In genomic region chr7:135801877-135802276, GRCh38 we compare ENCODE assay signal across 18 cellular contexts. TPM values are rescaled to one million over a fixed set of nuclear protein-coding genes. Genes with fewer than 3 reads are reported as not detected.
DNase-seq lines count a peak whose midpoint lies in the region.
"Had no signal": no experiment of that assay in that cellular context is flagged by ENCODE, and none has a peak within 500 bp of the region (broad histone marks: within the 10 kb centered on the region; RNA-seq: fewer than 3 reads in every experiment).

No MANE protein-coding gene starts in this region.

- no peak overlapping the region for H4K91ac ChIP-seq in neuronal stem cell (ENCODE audit: low read depth, low read length, poor library complexity)

- H3K9ac ChIP-seq in neuronal stem cell (ENCODE audit: low read depth, low read length, poor library complexity): no peak overlapping the region

- H2BK12ac ChIP-seq in neuronal stem cell (ENCODE audit: low read length): no peak overlapping the region

- H3K36me3 ChIP-seq in neuronal stem cell (replicated peaks in 1 of 2; ENCODE audit: control insufficient read depth in 2 of 2, insufficient read depth in 2 of 2, low read length in 2 of 2): no peaks in the 10 kb centered on the region
- H3K36me3 ChIP-seq: spleen, thoracic aorta had no signal

- H2BK120ac ChIP-seq in neuronal stem cell (ENCODE audit: low read depth, low read length): no peak overlapping the region

- no peak overlapping the region for H3K4ac ChIP-seq in neuronal stem cell (ENCODE audit: low read length)

- no peak overlapping the region for H3K18ac ChIP-seq in neuronal stem cell (ENCODE audit: low read length)

- peak overlapping the region; percentile 2 for H3K23ac ChIP-seq in neuronal stem cell (ENCODE audit: low read depth, low read length, poor library complexity)

- H2AK5ac ChIP-seq in neuronal stem cell (ENCODE audit: low read depth, low read length): no peak overlapping the region

- WGBS in neuronal stem cell (ENCODE audit: extremely low coverage in 2 of 2, insufficient read length in 2 of 2, insufficient replicate concordance in 1 of 2), 2 donors: no CpG with 5 or more reads among the region's 6 CpGs

- H4K8ac ChIP-seq in neuronal stem cell (ENCODE audit: low read depth, low read length): no peak overlapping the region

- H3K79me1 ChIP-seq in neuronal stem cell (ENCODE audit: low read depth, low read length): no peaks in the 10 kb centered on the region

- no peaks in the 10 kb centered on the region for H3K9me3 ChIP-seq in neuronal stem cell (replicated peaks in 1 of 2; ENCODE audit: control insufficient read depth in 2 of 2, insufficient read depth in 1 of 2, low read depth in 1 of 2, low read length in 2 of 2)
- H3K9me3 ChIP-seq: body of pancreas, spleen, thoracic aorta had no signal

- H2BK5ac ChIP-seq in neuronal stem cell (ENCODE audit: low read length): no peak overlapping the region

- no peak overlapping the region for H2BK15ac ChIP-seq in neuronal stem cell (ENCODE audit: low read length)

- no peak overlapping the region for H3K4me3 ChIP-seq in neuronal stem cell (ENCODE audit: low read length in 2 of 2)
- H3K4me3 ChIP-seq: body of pancreas, spleen had no signal

- no peak overlapping the region for H3K4me2 ChIP-seq in neuronal stem cell (ENCODE audit: insufficient read depth, low read length, poor library complexity, severe bottlenecking)

- DNase-seq in NCI-H1092 (lab: John Stamatoyannopoulos, UW) (peak; percentile 96), NCI-H2029 treated with DMSO at 0.1 percent for 48 hours (lab: John Stamatoyannopoulos, UW) (peak; percentile 92), NCI-H748 treated with DMSO at 0.1 percent for 48 hours (lab: John Stamatoyannopoulos, UW) (peak; percentile 34), neuronal stem cell (ENCODE audit: low spot score) (no peak), HCEC 1CT (no peak), activated gamma-delta T cell treated with Interleukin-2 at 50 U/mL for 16 hours (no peak), activated T-cell treated with anti-CD3 and anti-CD28 coated beads for 4 hours (no peak)
- DNase-seq in effector CD4-positive, alpha-beta T cell: no peak
- DNase-seq: activated CD4-positive, alpha-beta memory T cell treated with anti-CD3 and anti-CD28 coated beads for 36 hours; activated T-cell treated with anti-CD3 and anti-CD28 coated beads, Interleukin-2, amount 50 U/mL, for 1 hour; AML-193; Calu3; NCI-H2171; spleen had no signal

- H3K14ac ChIP-seq in neuronal stem cell (ENCODE audit: low read length): no peak overlapping the region

- H2AFZ ChIP-seq in neuronal stem cell (ENCODE audit: low read length): no peak overlapping the region

- H3K4me1 ChIP-seq in neuronal stem cell (ENCODE audit: control insufficient read depth in 2 of 2, insufficient read depth in 1 of 2, low read depth in 1 of 2, low read length in 2 of 2): peaks cover 0 to 7% of the 10 kb centered on the region in 2 donors

- peaks cover 0 to 4% (median 0%) of the 10 kb centered on the region in 3 experiments for H3K27me3 ChIP-seq in neuronal stem cell (ENCODE audit: control insufficient read depth in 3 of 3, insufficient read depth in 3 of 3, low read depth in 1 of 3, low read length in 3 of 3)
- H3K27me3 ChIP-seq: body of pancreas had no signal

- no peak overlapping the region for H3K27ac ChIP-seq in neuronal stem cell (replicated peaks; ENCODE audit: low read length)
- H3K27ac ChIP-seq: body of pancreas, epithelial cell of prostate, spleen had no signal

RNA-seq across cellular contexts. Expression of gene FAM180A, which starts 53.3 kb away (rescaled TPM):
- polyA plus RNA-seq in neuronal stem cell (2013, experiment 1 of 2): not detected
- polyA plus RNA-seq in neuronal stem cell (2013, experiment 2 of 2): not detected
- polyA plus RNA-seq: neural cell had no signal

Comparison
In these comparisons a context has a peak if more than half of its experiments do, and no peak if none do; other contexts are left out.
1. DNase-seq: peak in NCI-H1092 (single experiment), NCI-H2029 treated with DMSO at 0.1 percent for 48 hours (single experiment) and NCI-H748 treated with DMSO at 0.1 percent for 48 hours (single experiment); none in neuronal stem cell (single experiment), HCEC 1CT (single experiment), activated gamma-delta T cell treated with Interleukin-2 at 50 U/mL for 16 hours (single experiment), effector CD4-positive, alpha-beta T cell (single experiment) and activated T-cell treated with anti-CD3 and anti-CD28 coated beads for 4 hours (single experiment).